1 cellular context compared by ENCODE assay signal in genomic region chr10:69568472-69569143, GRCh38.
TF ChIP-seq lines count a peak whose summit lies in the region.

No MANE protein-coding gene starts in this region.

TF ChIP-seq in HepG2, 621 proteins besides CTCF, POLR2A, EP300 and RAD21:
- TF ChIP-seq, protein P1, sequence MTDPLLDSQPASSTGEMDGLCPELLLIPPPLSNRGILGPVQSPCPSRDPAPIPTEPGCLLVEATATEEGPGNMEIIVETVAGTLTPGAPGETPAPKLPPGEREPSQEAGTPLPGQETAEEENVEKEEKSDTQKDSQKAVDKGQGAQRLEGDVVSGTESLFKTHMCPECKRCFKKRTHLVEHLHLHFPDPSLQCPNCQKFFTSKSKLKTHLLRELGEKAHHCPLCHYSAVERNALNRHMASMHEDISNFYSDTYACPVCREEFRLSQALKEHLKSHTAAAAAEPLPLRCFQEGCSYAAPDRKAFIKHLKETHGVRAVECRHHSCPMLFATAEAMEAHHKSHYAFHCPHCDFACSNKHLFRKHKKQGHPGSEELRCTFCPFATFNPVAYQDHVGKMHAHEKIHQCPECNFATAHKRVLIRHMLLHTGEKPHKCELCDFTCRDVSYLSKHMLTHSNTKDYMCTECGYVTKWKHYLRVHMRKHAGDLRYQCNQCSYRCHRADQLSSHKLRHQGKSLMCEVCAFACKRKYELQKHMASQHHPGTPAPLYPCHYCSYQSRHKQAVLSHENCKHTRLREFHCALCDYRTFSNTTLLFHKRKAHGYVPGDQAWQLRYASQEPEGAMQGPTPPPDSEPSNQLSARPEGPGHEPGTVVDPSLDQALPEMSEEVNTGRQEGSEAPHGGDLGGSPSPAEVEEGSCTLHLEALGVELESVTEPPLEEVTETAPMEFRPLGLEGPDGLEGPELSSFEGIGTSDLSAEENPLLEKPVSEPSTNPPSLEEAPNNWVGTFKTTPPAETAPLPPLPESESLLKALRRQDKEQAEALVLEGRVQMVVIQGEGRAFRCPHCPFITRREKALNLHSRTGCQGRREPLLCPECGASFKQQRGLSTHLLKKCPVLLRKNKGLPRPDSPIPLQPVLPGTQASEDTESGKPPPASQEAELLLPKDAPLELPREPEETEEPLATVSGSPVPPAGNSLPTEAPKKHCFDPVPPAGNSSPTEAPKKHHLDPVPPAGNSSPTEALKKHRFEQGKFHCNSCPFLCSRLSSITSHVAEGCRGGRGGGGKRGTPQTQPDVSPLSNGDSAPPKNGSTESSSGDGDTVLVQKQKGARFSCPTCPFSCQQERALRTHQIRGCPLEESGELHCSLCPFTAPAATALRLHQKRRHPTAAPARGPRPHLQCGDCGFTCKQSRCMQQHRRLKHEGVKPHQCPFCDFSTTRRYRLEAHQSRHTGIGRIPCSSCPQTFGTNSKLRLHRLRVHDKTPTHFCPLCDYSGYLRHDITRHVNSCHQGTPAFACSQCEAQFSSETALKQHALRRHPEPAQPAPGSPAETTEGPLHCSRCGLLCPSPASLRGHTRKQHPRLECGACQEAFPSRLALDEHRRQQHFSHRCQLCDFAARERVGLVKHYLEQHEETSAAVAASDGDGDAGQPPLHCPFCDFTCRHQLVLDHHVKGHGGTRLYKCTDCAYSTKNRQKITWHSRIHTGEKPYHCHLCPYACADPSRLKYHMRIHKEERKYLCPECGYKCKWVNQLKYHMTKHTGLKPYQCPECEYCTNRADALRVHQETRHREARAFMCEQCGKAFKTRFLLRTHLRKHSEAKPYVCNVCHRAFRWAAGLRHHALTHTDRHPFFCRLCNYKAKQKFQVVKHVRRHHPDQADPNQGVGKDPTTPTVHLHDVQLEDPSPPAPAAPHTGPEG (CRISPR knock-in tag; IDR thresholded peaks at IDR 0.05), result no peak
- TF ChIP-seq PAWR (CRISPR knock-in tag; IDR thresholded peaks at IDR 0.05; ENCODE audit: borderline replicate concordance), result no peak
- TF ChIP-seq ZNF749 (CRISPR knock-in tag; IDR thresholded peaks at IDR 0.05; ENCODE audit: borderline replicate concordance), result no peak
- no peak for TF ChIP-seq HES4 (CRISPR knock-in tag; IDR thresholded peaks at IDR 0.05; ENCODE audit: borderline replicate concordance)
- no peak for TF ChIP-seq ZNF652 (CRISPR knock-in tag; IDR thresholded peaks at IDR 0.05; ENCODE audit: borderline replicate concordance, low read depth)
- no peak for TF ChIP-seq ZNF720 (CRISPR knock-in tag; IDR thresholded peaks at IDR 0.05)
- TF ChIP-seq MBD4 (IDR thresholded peaks at IDR 0.05; ENCODE audit: borderline replicate concordance, low read length), result no peak
- TF ChIP-seq ZMAT3 (CRISPR knock-in tag; conservative IDR thresholded peaks at IDR 0.05), result no peak
